ENCODE assay signal across 9 cellular contexts in genomic region chrX:134186362-134187121, GRCh38. TPM values are rescaled to one million over a fixed set of nuclear protein-coding genes. Genes with fewer than 3 reads are reported as not detected.
DNase-seq lines count a peak whose midpoint lies in the region; ATAC-seq, FAIRE-seq and TF ChIP-seq lines count a peak whose summit lies in the region.
"Had no signal": no experiment of that assay in that cellular context is flagged by ENCODE, and none has a peak within 500 bp of the region (broad histone marks: within the 10 kb centered on the region; RNA-seq: fewer than 3 reads in every experiment).

No MANE protein-coding gene starts in this region.

- H3K36me3 ChIP-seq in GM12878 (ENCODE audit: control insufficient read depth in 2 of 2, insufficient read depth in 2 of 2, low read length in 1 of 2) (no peaks in the 10 kb centered on the region), mesendoderm (ENCODE audit: control insufficient read depth, insufficient read depth, low read length) (no peaks in the 10 kb centered on the region)

- FAIRE-seq in GM12891 (lab: Jason Lieb, UNC) (peak; percentile 76), GM12878 (lab: Jason Lieb, UNC) (no peak)

- H2BK15ac ChIP-seq in mesendoderm (replicated peaks; ENCODE audit: low read depth), result no peak overlapping the region

- H3K18ac ChIP-seq in mesendoderm (ENCODE audit: low read length), result no peak overlapping the region

- H3K23ac ChIP-seq in mesendoderm (ENCODE audit: low read length), result no peak overlapping the region

- no TSS peak for BruUV-seq in GM12878 (replicated peaks; lab: Mats Ljungman, UMichigan)

- no peak overlapping the region for H2AK5ac ChIP-seq in mesendoderm (ENCODE audit: low read length)

- CTCF ChIA-PET in GM12878 (lab: Yijun Ruan, JAX), result interaction anchor here (0.5 kb wide), 1 partner anchor 56 kb away, joined by 3 read pairs; no protein-coding TSS in a partner anchor

- H3K4ac ChIP-seq in mesendoderm (ENCODE audit: low read depth, low read length), result no peak overlapping the region

- H2AFZ ChIP-seq in GM12878 (ENCODE audit: control insufficient read depth, low read depth, low read length), result no peak overlapping the region

- SMC1A ChIA-PET in GM12878 (lab: Charles Lee; ENCODE audit: uncharacterized antibody, unreplicated experiment), result interaction anchor here (0.8 kb wide), 1 partner anchor 9 kb away, joined by 3 read pairs; no protein-coding TSS in a partner anchor

- no peak for TF ChIP-seq RAD21 in GM12878 (IDR thresholded peaks at IDR 0.05; ENCODE audit: insufficient read depth, low read depth, low read length)

- H3K4me1 ChIP-seq in GM12878 (ENCODE audit: control insufficient read depth, insufficient read depth, low read length) (no peaks in the 10 kb centered on the region), mesendoderm (ENCODE audit: control insufficient read depth, low read depth, low read length) (no peaks in the 10 kb centered on the region)

- no peak overlapping the region for H2BK120ac ChIP-seq in mesendoderm (ENCODE audit: low read depth, low read length)

- H3K4me3 ChIP-seq in GM12878, result no peak overlapping the region
- H3K4me3 ChIP-seq in mesendoderm (ENCODE audit: low read length), result no peak overlapping the region
- H3K4me3 ChIP-seq: skin epidermis had no signal

- H4K20me1 ChIP-seq in GM12878 (ENCODE audit: control insufficient read depth, insufficient read depth), result no peaks in the 10 kb centered on the region

- no peak for DNase-seq in GM12891 (ENCODE audit: insufficient read length, low spot score)
- peak; percentile 9 for DNase-seq in RPMI8226
- peak; percentile 21 for DNase-seq in GM12878 (ENCODE audit: low read depth, low spot score)
- DNase-seq in NCI-H1694 (lab: John Stamatoyannopoulos, UW), result no peak
- DNase-seq in SW 1271 (lab: John Stamatoyannopoulos, UW), result no peak
- DNase-seq in mesendoderm, result no peak
- DNase-seq in DMS79 treated with DMSO at 0.1 percent for 48 hours (lab: John Stamatoyannopoulos, UW), result no peak

- H3K27me3 ChIP-seq in GM12878 (replicated peaks in 1 of 2; ENCODE audit: control insufficient read depth in 2 of 2, insufficient read depth in 2 of 2, low read length in 1 of 2), result no peaks in the 10 kb centered on the region
- H3K27me3 ChIP-seq in mesendoderm (ENCODE audit: insufficient read depth, low read length, poor library complexity), result no peaks in the 10 kb centered on the region

- no peak overlapping the region for H3K56ac ChIP-seq in mesendoderm (ENCODE audit: low read length)

- H4K8ac ChIP-seq in mesendoderm (ENCODE audit: low read depth, low read length), result no peak overlapping the region

- H3K9ac ChIP-seq in GM12878 (ENCODE audit: control insufficient read depth, insufficient read depth, low read length), result no peak overlapping the region
- no peak overlapping the region for H3K9ac ChIP-seq in mesendoderm (ENCODE audit: low read length)

- ATAC-seq in HG02623 (IDR thresholded peaks at IDR 0.05; ENCODE audit: unreplicated experiment) (peak; percentile 91), GM12878 (peak; percentile 40; the same call in 2 of the 3 replicates)

- H3K9me3 ChIP-seq in GM12878 (replicated peaks; ENCODE audit: control insufficient read depth, insufficient read depth, low read length), result no peaks in the 10 kb centered on the region

- in situ Hi-C loops in GM12878 (cut with MboI), result no loop called here

- POLR2A ChIA-PET in GM12878 (lab: Charles Lee), result interaction anchor here (0.7 to 0.9 kb wide), 2 partner anchors 9 to 212 kb away, joined by 3 read pairs; no protein-coding TSS in a partner anchor

- H3K79me2 ChIP-seq in GM12878 (ENCODE audit: control insufficient read depth, insufficient read depth, low read length), result no peaks in the 10 kb centered on the region
- H3K79me2 ChIP-seq in mesendoderm (ENCODE audit: control insufficient read depth, insufficient read depth, low read length), result no peaks in the 10 kb centered on the region

- no peak for TF ChIP-seq EP300 in GM12878 (IDR thresholded peaks at IDR 0.05; ENCODE audit: borderline replicate concordance in 1 of 2, control insufficient read depth in 1 of 2, low read depth in 2 of 2, low read length in 2 of 2)

- no peak for TF ChIP-seq CTCF in GM12878 (IDR thresholded peaks at IDR 0.05 in 2 of 3, conservative IDR thresholded peaks at IDR 0.05 in 1 of 3; ENCODE audit: control insufficient read depth in 2 of 3, extremely low read depth in 1 of 3, insufficient read depth in 1 of 3, low read depth in 3 of 3, low read length in 3 of 3)

- H3K27ac ChIP-seq in GM12878 (ENCODE audit: control insufficient read depth, insufficient read depth), result no peak overlapping the region
- no peak overlapping the region for H3K27ac ChIP-seq in mesendoderm (ENCODE audit: low read depth, low read length)
- H3K27ac ChIP-seq: skin epidermis had no signal

- H3K4me2 ChIP-seq in GM12878 (ENCODE audit: control insufficient read depth, insufficient read depth) (no peak overlapping the region), mesendoderm (ENCODE audit: low read length) (no peak overlapping the region)

- WGBS in GM12878 (ENCODE audit: insufficient coverage, insufficient replicate concordance, low lambda C conversion rate, missing lambda C conversion rate), result 4% methylated on average over 8 of the region's 8 CpGs
- no CpG with 5 or more reads among the region's 8 CpGs for WGBS in mesendoderm (ENCODE audit: extremely low coverage, insufficient coverage, low lambda C conversion rate)

- H3K79me1 ChIP-seq in mesendoderm (ENCODE audit: low read length), result no peaks in the 10 kb centered on the region

- no peak overlapping the region for H4K5ac ChIP-seq in mesendoderm (ENCODE audit: low read length)

- intact Hi-C loops in GM12878 (cut with micrococcal nuclease; ENCODE audit: unreplicated experiment), result no loop called here

- H2BK5ac ChIP-seq in mesendoderm (ENCODE audit: low read length), result no peak overlapping the region

- RAD21 ChIA-PET in GM12878 (lab: Charles Lee; ENCODE audit: unreplicated experiment), result no interaction called here

- TF ChIP-seq POLR2A in GM12891 (IDR thresholded peaks at IDR 0.05; ENCODE audit: low read depth, low read length), result no peak
- TF ChIP-seq POLR2A in GM12878 (IDR thresholded peaks at IDR 0.05; ENCODE audit: low read depth, low read length), result no peak

TF ChIP-seq in GM12891, 5 proteins besides CTCF, POLR2A, EP300 and RAD21:
- TF ChIP-seq TAF1 (IDR thresholded peaks at IDR 0.05; ENCODE audit: low read depth, low read length) (no peak), POLR2AphosphoS5 (IDR thresholded peaks at IDR 0.05; ENCODE audit: low read depth, low read length) (no peak), PAX5 (IDR thresholded peaks at IDR 0.05; ENCODE audit: insufficient read depth, low read length, severe bottlenecking) (no peak), SPI1 (IDR thresholded peaks at IDR 0.05; ENCODE audit: low read depth, low read length) (no peak)

TF ChIP-seq in GM12878, 131 proteins besides CTCF, POLR2A, EP300 and RAD21:
- TF ChIP-seq ZSCAN29 (IDR thresholded peaks at IDR 0.05) (no peak), RUNX3 (IDR thresholded peaks at IDR 0.05; ENCODE audit: low read length) (0 out of 2 replicates have a peak, but pooled peaks have one; percentile 10)

RNA-seq across cellular contexts. Expression of gene CCDC160, which starts 50.4 kb away (rescaled TPM):
- not detected for polyA plus RNA-seq in GM12891 (2012; ENCODE audit: low read depth, missing spikeins)
- total RNA-seq in GM12878 (2013; cell fraction: nucleolus; rRNA removed), result not detected in 2 replicates
- not detected in 2 replicates for total RNA-seq in GM12878 (2014; rRNA removed)
- total RNA-seq in GM12878 (2014; rRNA removed; fragmentation: Illumina TruSeq; extraction: Trizol), result not detected in 2 replicates
- not detected in 2 replicates for total RNA-seq in GM12878 (2021)
- polyA plus RNA-seq in GM12878 (2011; ENCODE audit: low read depth), result not detected
- not detected in 2 replicates for polyA plus RNA-seq in GM12878 (2011; rRNA removed)
- not detected in 2 replicates for polyA plus RNA-seq in GM12878 (2011; cell fraction: cytosol; rRNA removed)
- not detected in 2 replicates for polyA plus RNA-seq in GM12878 (2011; cell fraction: nucleus; rRNA removed)
- not detected in 2 replicates for polyA plus RNA-seq in GM12878 (2012)
- not detected in 2 replicates for polyA plus RNA-seq in GM12878 (2014; fragmentation: Illumina TruSeq; extraction: Trizol)
- polyA plus RNA-seq in GM12878 (2014; fragmentation: Nextera tagmentation; extraction: Ambion mirVana), result not detected
- polyA plus RNA-seq in GM12878 (2014; rRNA removed), result not detected in 2 replicates
- polyA plus RNA-seq in GM12878 (2016; fragmentation: Nextera tagmentation; extraction: Ambion mirVana), result not detected
- polyA minus RNA-seq in GM12878 (2011; rRNA and poly(A)+ RNA removed), result not detected in 2 replicates
- polyA minus RNA-seq in GM12878 (2011; cell fraction: cytosol; rRNA and poly(A)+ RNA removed), result not detected in 2 replicates
- not detected in 2 replicates for polyA minus RNA-seq in GM12878 (2011; cell fraction: nucleus; rRNA and poly(A)+ RNA removed)
- 2.7 TPM for polyA plus RNA-seq in mesendoderm (2013, experiment 1 of 2)
- polyA plus RNA-seq in mesendoderm (2013, experiment 2 of 2), result 3.2 TPM

Comparison
In these comparisons a context has a peak if more than half of its experiments do, and no peak if none do; other contexts are left out.
1. DNase-seq: peak in RPMI8226 (single experiment) and GM12878 (single experiment); none in GM12891 (single experiment), NCI-H1694 (single experiment), SW 1271 (0 of 2), mesendoderm (single experiment) and DMS79 treated with DMSO at 0.1 percent for 48 hours (single experiment).